In genomic region chrX:129600981-129601424, GRCh38 we compare ENCODE assay signal across 8 cellular contexts.
DNase-seq lines count a peak whose midpoint lies in the region; ATAC-seq and TF ChIP-seq lines count a peak whose summit lies in the region.

No MANE protein-coding gene starts in this region.

- ATAC-seq in HG02885 (IDR thresholded peaks at IDR 0.05; ENCODE audit: poor library complexity, unreplicated experiment) (peak; percentile 47), HG03565 (IDR thresholded peaks at IDR 0.05; ENCODE audit: unreplicated experiment) (no peak)

- TF ChIP-seq CTCF in VCaP (conservative IDR thresholded peaks at IDR 0.05): peak; percentile 77

- no peak overlapping the region for H3K27ac ChIP-seq in VCaP

- DNase-seq in NCI-H2196 (lab: John Stamatoyannopoulos, UW; ENCODE audit: unreplicated experiment) (peak; percentile 4), NCI-H2196 treated with DMSO at 0.1 percent for 48 hours (lab: John Stamatoyannopoulos, UW; ENCODE audit: unreplicated experiment) (no peak), glomerular visceral epithelial cell (ENCODE audit: extremely low spot score) (peak; percentile 16), putamen (ENCODE audit: low spot score) (peak; percentile 29)
- DNase-seq in activated CD4-positive, CD25-positive, alpha-beta regulatory T cell (lab: John Stamatoyannopoulos, UW): no peak

Comparison
In these comparisons a context has a peak if more than half of its experiments do, and no peak if none do; other contexts are left out.
1. DNase-seq: peak in NCI-H2196 (single experiment), glomerular visceral epithelial cell (single experiment) and putamen (single experiment); none in NCI-H2196 treated with DMSO at 0.1 percent for 48 hours (single experiment) and activated CD4-positive, CD25-positive, alpha-beta regulatory T cell (0 of 4).